Comparison of ENCODE assay signal across 9 cellular contexts in the genomic region with DNA sequence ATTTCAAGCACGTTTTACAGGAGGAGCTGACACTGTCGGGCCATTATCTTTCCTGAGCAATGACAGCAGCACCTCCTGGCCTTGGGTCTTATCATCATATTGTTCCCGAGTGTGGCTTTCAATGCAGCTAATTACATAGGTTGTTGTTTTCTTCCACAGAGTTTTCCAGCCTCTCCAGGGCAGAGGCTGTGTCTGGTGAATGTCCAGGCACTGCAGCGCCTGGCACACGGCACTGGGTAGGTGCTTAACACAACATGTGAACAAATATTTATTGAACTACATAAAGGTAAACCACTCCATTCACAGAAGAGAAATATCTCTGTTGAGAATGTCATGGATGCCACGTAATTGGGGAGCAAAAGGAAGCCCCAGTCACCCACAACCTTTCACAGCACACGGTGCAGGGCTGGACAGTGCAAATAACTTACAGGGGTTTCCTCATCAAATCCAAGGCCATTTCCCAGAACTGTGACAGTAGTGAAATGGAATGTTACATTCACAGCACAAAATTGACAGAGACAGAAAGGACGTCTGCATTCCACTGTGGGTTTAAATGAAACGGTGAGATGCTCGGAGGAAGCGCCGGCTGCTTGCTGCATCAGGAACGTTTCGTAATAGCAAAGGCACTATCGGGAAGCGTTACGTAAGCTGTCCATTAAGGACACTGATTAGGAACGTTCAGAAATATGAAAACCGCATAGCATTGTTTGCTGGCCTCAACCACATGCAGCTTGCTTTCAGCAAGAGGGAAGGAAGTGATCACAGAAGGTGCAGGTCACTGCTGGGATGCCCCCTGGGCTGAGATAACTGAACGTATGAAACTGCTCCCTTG. TPM values are rescaled to one million over a fixed set of nuclear protein-coding genes. Genes with fewer than 3 reads are reported as not detected.
A peak's percentile ranks its signal among the peaks of the same experiment; 100 is the strongest.
DNase-seq lines count a peak whose midpoint lies in the region; ATAC-seq lines count a peak whose summit lies in the region.
"Had no signal": no experiment of that assay in that cellular context is flagged by ENCODE, and none has a peak within 500 bp of the region (broad histone marks: within the 10 kb centered on the region; RNA-seq: fewer than 3 reads in every experiment).

No MANE protein-coding gene starts in this region.

- no peak overlapping the region for H3K27ac ChIP-seq in stomach smooth muscle (ENCODE audit: low read length)

- no peak overlapping the region for H3K9ac ChIP-seq in stomach smooth muscle (ENCODE audit: low read length in 2 of 2)

- peak overlapping the region; percentile 15 to 34 for H3K4me3 ChIP-seq in stomach smooth muscle (ENCODE audit: low read length in 2 of 2)

- ATAC-seq in HG03460 (IDR thresholded peaks at IDR 0.05; ENCODE audit: unreplicated experiment) = no peak
- ATAC-seq in GM19463 (IDR thresholded peaks at IDR 0.05; ENCODE audit: unreplicated experiment) = no peak
- ATAC-seq: Panc1 had no signal

- peak; percentile 14 for DNase-seq in NCI-H1092 treated with DMSO at 0.1 percent for 48 hours (lab: John Stamatoyannopoulos, UW)
- DNase-seq in NCI-H1092 (lab: John Stamatoyannopoulos, UW) = no peak
- peak; percentile 34 for DNase-seq in SW480 (ENCODE audit: low spot score)
- peak; percentile 81 for DNase-seq in cardiac septum (ENCODE audit: low spot score)
- no peak for DNase-seq in NCI-H82 (lab: John Stamatoyannopoulos, UW)

- peaks cover 0 to 6% of the 10 kb centered on the region in 2 donors for H3K9me3 ChIP-seq in stomach smooth muscle (ENCODE audit: control insufficient read depth in 2 of 2, low read length in 2 of 2)

- H3K36me3 ChIP-seq in stomach smooth muscle (ENCODE audit: control insufficient read depth in 2 of 2, insufficient read depth in 2 of 2, low read length in 2 of 2) = no peaks in the 10 kb centered on the region

- H3K27me3 ChIP-seq in stomach smooth muscle (ENCODE audit: control insufficient read depth in 1 of 2, insufficient read depth in 2 of 2, low read length in 2 of 2) = peaks cover 38 to 66% of the 10 kb centered on the region in 2 donors

- intact Hi-C loops in cardiac septum (cut with DNase I) = no loop called here

- peaks cover 9% of the 10 kb centered on the region for H3K4me1 ChIP-seq in stomach smooth muscle (ENCODE audit: control insufficient read depth, insufficient read depth, low read length)

RNA-seq across cellular contexts. Expression of gene KCNG2, which starts 6.4 kb away (rescaled TPM):
- total RNA-seq in cardiac septum = 0.32 TPM

Comparison
In these comparisons a context has a peak if more than half of its experiments do, and no peak if none do; other contexts are left out.
1. DNase-seq: peak in NCI-H1092 treated with DMSO at 0.1 percent for 48 hours (single experiment), SW480 (single experiment) and cardiac septum (single experiment); none in NCI-H1092 (single experiment) and NCI-H82 (single experiment).